Comparison of ENCODE assay signal across 7 cellular contexts in genomic region chr9:130009546-130009945, GRCh38. TPM values are rescaled to one million over a fixed set of nuclear protein-coding genes. Genes with fewer than 3 reads are reported as not detected.
DNase-seq lines count a peak whose midpoint lies in the region; TF ChIP-seq lines count a peak whose summit lies in the region.
"Not testable (repeated sequence)": the region's sequence is repeated elsewhere in the genome, so short reads cannot be mapped to it uniquely, and the experiment has no call there.

No MANE protein-coding gene starts in this region.

- CTCF ChIA-PET in CD4-positive, alpha-beta memory T cell (lab: Charles Lee; ENCODE audit: partially characterized antibody) = interaction anchor here (1.5 to 1.8 kb wide), 2 partner anchors 10 to 123 kb away, joined by 5 to 6 read pairs; no protein-coding TSS in a partner anchor
- CTCF ChIA-PET in OCI-LY7 (lab: Charles Lee; ENCODE audit: unreplicated experiment) = not testable (repeated sequence)
- CTCF ChIA-PET in activated CD4-positive, alpha-beta T cell treated with anti-CD3 and anti-CD28 coated beads, Interleukin-2, amount 10 ng/mL, durations not matched to agents 7 days and 5 days (lab: Charles Lee) = interaction anchor here (0.7 to 2.6 kb wide), 3 partner anchors 10 to 124 kb away, joined by 3 to 11 read pairs (median 3); no protein-coding TSS in a partner anchor

- intact Hi-C loops in CD4-positive, alpha-beta memory T cell (cut with micrococcal nuclease) = loop anchor here (5.0 kb wide), 1 partner anchor 33 kb away; the partner anchor contains the start of gene FNBP1
- intact Hi-C loops in OCI-LY7 (cut with micrococcal nuclease; ENCODE audit: unreplicated experiment) = not testable (repeated sequence)

- not testable (repeated sequence) for H3K27me3 Mint-ChIP-seq in CD4-positive, alpha-beta memory T cell; activated CD4-positive, alpha-beta T cell treated with anti-CD3 and anti-CD28 coated beads, Interleukin-2, amount 10 ng/mL, durations not matched to agents 7 days and 5 days; activated naive CD8-positive, alpha-beta T cell; immature natural killer cell (ENCODE audit: low read depth in 3 of 3)

- H3K27ac Mint-ChIP-seq in CD4-positive, alpha-beta memory T cell = peak overlapping the region; percentile 93 to 100 (median 98)
- peak overlapping the region; percentile 62 for H3K27ac Mint-ChIP-seq in activated CD4-positive, alpha-beta T cell treated with anti-CD3 and anti-CD28 coated beads, Interleukin-2, amount 10 ng/mL, durations not matched to agents 7 days and 5 days
- peak overlapping the region; percentile 97 for H3K27ac Mint-ChIP-seq in activated naive CD8-positive, alpha-beta T cell
- peak overlapping the region; percentile 85 to 97 (median 91) for H3K27ac Mint-ChIP-seq in immature natural killer cell

- POLR2A ChIA-PET in CD4-positive, alpha-beta memory T cell (lab: Charles Lee; ENCODE audit: partially characterized antibody) = interaction anchor here (0.6 to 5.9 kb wide), 7 partner anchors 9 to 1050 kb away, joined by 3 to 58 read pairs (median 6); partner anchors contain the start of gene FNBP1
- POLR2A ChIA-PET in OCI-LY7 (lab: Charles Lee) = interaction anchor here (0.6 to 3.9 kb wide), 6 partner anchors 12 to 76 kb away, joined by 3 to 42 read pairs (median 5); no protein-coding TSS in a partner anchor
- POLR2A ChIA-PET in activated CD4-positive, alpha-beta T cell treated with anti-CD3 and anti-CD28 coated beads, Interleukin-2, amount 10 ng/mL, durations not matched to agents 7 days and 5 days (lab: Charles Lee) = not testable (repeated sequence)

- peaks cover 99% of the 10 kb centered on the region for H3K79me2 ChIP-seq in OCI-LY7 (ENCODE audit: insufficient read depth, low read depth, low read length)

- H3K4me3 Mint-ChIP-seq in CD4-positive, alpha-beta memory T cell = peak overlapping the region in 6 of 8 donors; percentile 2 to 85 (median 68)
- H3K4me3 Mint-ChIP-seq in activated CD4-positive, alpha-beta T cell treated with anti-CD3 and anti-CD28 coated beads, Interleukin-2, amount 10 ng/mL, durations not matched to agents 7 days and 5 days; activated naive CD8-positive, alpha-beta T cell: not testable (repeated sequence)
- peak overlapping the region in 1 of 5 donors; percentile 22 for H3K4me3 Mint-ChIP-seq in immature natural killer cell

- H3K9me3 ChIP-seq in CD4-positive, alpha-beta memory T cell (ENCODE audit: control insufficient read depth in 1 of 2, low read length in 2 of 2) = not testable (repeated sequence)
- H3K9me3 ChIP-seq in OCI-LY7 (ENCODE audit: low read length) = peaks cover 11% of the 10 kb centered on the region; the same call in 1 of the 2 replicates

- peak overlapping the region; percentile 88 for H3K27ac ChIP-seq in CD4-positive, alpha-beta memory T cell (ENCODE audit: low read depth, low read length)
- H3K27ac ChIP-seq in OCI-LY7 (ENCODE audit: low read depth, low read length, poor library complexity, severe bottlenecking) = peak overlapping the region; percentile 54

- peaks cover 13 to 39% of the 10 kb centered on the region in 2 donors for H3K36me3 Mint-ChIP-seq in CD4-positive, alpha-beta memory T cell
- H3K36me3 Mint-ChIP-seq in activated CD4-positive, alpha-beta T cell treated with anti-CD3 and anti-CD28 coated beads, Interleukin-2, amount 10 ng/mL, durations not matched to agents 7 days and 5 days (ENCODE audit: low read depth) = peaks cover 43% of the 10 kb centered on the region
- H3K36me3 Mint-ChIP-seq in activated naive CD8-positive, alpha-beta T cell = peaks cover 16% of the 10 kb centered on the region
- H3K36me3 Mint-ChIP-seq in immature natural killer cell = not testable (repeated sequence)

- peaks cover 91% of the 10 kb centered on the region for H3K4me1 ChIP-seq in CD4-positive, alpha-beta memory T cell (ENCODE audit: insufficient read depth, low read length)
- peaks cover 62% of the 10 kb centered on the region for H3K4me1 ChIP-seq in OCI-LY7 (ENCODE audit: insufficient read depth, low read length, poor library complexity, severe bottlenecking)

- H2AFZ ChIP-seq in OCI-LY7 (ENCODE audit: low read length) = not testable (repeated sequence)

- peaks cover 16% of the 10 kb centered on the region; the same call in 1 of the 2 replicates for H4K20me1 ChIP-seq in OCI-LY7 (ENCODE audit: insufficient read depth, low read length)

- not testable (repeated sequence) for DNase-seq in CD4-positive, alpha-beta memory T cell; OCI-LY7 (ENCODE audit: low spot score); activated CD4-positive, alpha-beta T cell treated with anti-CD3 and anti-CD28 coated beads, Interleukin-2, amount 10 ng/mL, durations not matched to agents 7 days and 5 days; immature natural killer cell
- DNase-seq in activated T-cell treated with anti-CD3 and anti-CD28 coated beads, Interleukin-2, amount 50 U/mL, for 48 hours = peak; percentile 15 to 18
- DNase-seq in stimulated activated CD8-positive, alpha-beta memory T cell treated with anti-CD3 and anti-CD28 coated beads, Interleukin-4, amount 100 ng/mL, for 48 hours = peak; percentile 28

- TF ChIP-seq CTCF in OCI-LY7 (conservative IDR thresholded peaks at IDR 0.05; ENCODE audit: low read length) = not testable (repeated sequence)

- not testable (repeated sequence) for H3K9me3 Mint-ChIP-seq in CD4-positive, alpha-beta memory T cell; activated CD4-positive, alpha-beta T cell treated with anti-CD3 and anti-CD28 coated beads, Interleukin-2, amount 10 ng/mL, durations not matched to agents 7 days and 5 days; activated naive CD8-positive, alpha-beta T cell (ENCODE audit: low read depth); immature natural killer cell

- H3K4me2 ChIP-seq in OCI-LY7 (ENCODE audit: low read length) = peak overlapping the region; percentile 58; the same call in 1 of the 2 replicates

- peaks cover 48 to 84% (median 67%) of the 10 kb centered on the region in 4 donors for H3K4me1 Mint-ChIP-seq in CD4-positive, alpha-beta memory T cell
- peaks cover 72% of the 10 kb centered on the region for H3K4me1 Mint-ChIP-seq in activated CD4-positive, alpha-beta T cell treated with anti-CD3 and anti-CD28 coated beads, Interleukin-2, amount 10 ng/mL, durations not matched to agents 7 days and 5 days
- H3K4me1 Mint-ChIP-seq in activated naive CD8-positive, alpha-beta T cell (ENCODE audit: low read depth) = peaks cover 75% of the 10 kb centered on the region
- H3K4me1 Mint-ChIP-seq in immature natural killer cell = peaks cover 74 to 88% of the 10 kb centered on the region in 2 donors

- H3K36me3 ChIP-seq in CD4-positive, alpha-beta memory T cell (ENCODE audit: insufficient read depth, low read length) = not testable (repeated sequence)
- peaks cover 49% of the 10 kb centered on the region for H3K36me3 ChIP-seq in OCI-LY7 (ENCODE audit: insufficient read depth, low read length)

- H3K27me3 ChIP-seq in CD4-positive, alpha-beta memory T cell (ENCODE audit: insufficient read depth, low read length) = not testable (repeated sequence)

- BruUV-seq in OCI-LY7 (replicated peaks; lab: Mats Ljungman, UMichigan) = not testable (repeated sequence)

- not testable (repeated sequence) for H3K9me2 ChIP-seq in OCI-LY7 (ENCODE audit: insufficient read depth, low read length)

- not testable (repeated sequence) for H3K4me3 ChIP-seq in CD4-positive, alpha-beta memory T cell (ENCODE audit: low read length in 2 of 2); OCI-LY7 (ENCODE audit: low read depth, low read length, poor library complexity, severe bottlenecking)

RNA-seq across cellular contexts. Expression of gene FNBP1, which starts 33.4 kb away (rescaled TPM):
- 100 to 1,000 TPM; 197 to 202 TPM for total RNA-seq in CD4-positive, alpha-beta memory T cell
- 100 to 1,000 TPM; 143 to 165 TPM for polyA plus RNA-seq in CD4-positive, alpha-beta memory T cell
- total RNA-seq in OCI-LY7 (2014; rRNA removed; shearing (Covaris generic)) = 93.3 and 117 TPM in 2 replicates
- 164 and 168 TPM in 2 replicates for total RNA-seq in OCI-LY7 (2022)
- total RNA-seq in activated CD4-positive, alpha-beta T cell treated with anti-CD3 and anti-CD28 coated beads, Interleukin-2, amount 10 ng/mL, durations not matched to agents 7 days and 5 days = 100 to 1,000 TPM; 206 to 247 TPM
- polyA plus RNA-seq in immature natural killer cell = 100 to 1,000 TPM; 113 to 136 (median 135) TPM

RNA-seq across cellular contexts. Expression of gene GPR107, which starts 44.2 kb away (rescaled TPM):
- total RNA-seq in CD4-positive, alpha-beta memory T cell = 10 to 100 TPM; 23.8 to 24.4 TPM
- polyA plus RNA-seq in CD4-positive, alpha-beta memory T cell = 1 to 10 TPM; 2.2 to 3.3 TPM
- total RNA-seq in OCI-LY7 (2014; rRNA removed; shearing (Covaris generic)) = 8.7 and 10.4 TPM in 2 replicates
- 24.3 and 28.8 TPM in 2 replicates for total RNA-seq in OCI-LY7 (2022)
- total RNA-seq in activated CD4-positive, alpha-beta T cell treated with anti-CD3 and anti-CD28 coated beads, Interleukin-2, amount 10 ng/mL, durations not matched to agents 7 days and 5 days = 10 to 100 TPM; 21.7 to 22.1 TPM
- 1 to 10 TPM; 3.4 to 9.5 (median 5.9) TPM for polyA plus RNA-seq in immature natural killer cell
